Comparison of ENCODE assay signal across 20 cellular contexts in the genomic region with DNA sequence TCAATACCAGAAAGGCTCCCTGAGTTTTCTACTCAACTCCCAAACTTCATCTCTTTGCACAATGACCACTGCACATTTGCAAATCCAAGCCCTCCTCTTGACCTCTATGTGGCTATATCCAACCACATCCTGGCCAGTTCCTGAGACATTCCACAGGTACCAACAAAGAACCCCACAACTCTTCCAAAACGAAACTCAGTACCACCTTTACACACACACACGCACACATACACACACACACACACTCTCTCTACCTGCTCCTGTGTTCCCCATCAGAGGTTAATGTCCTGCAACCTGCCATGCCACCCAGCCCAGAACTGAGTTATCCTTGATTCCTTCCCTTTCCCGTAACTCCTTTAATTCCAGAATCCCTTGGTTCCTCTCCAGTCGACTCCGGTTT.
"Had no signal": no experiment of that assay in that cellular context is flagged by ENCODE, and none has a peak within 500 bp of the region (broad histone marks: within the 10 kb centered on the region; RNA-seq: fewer than 3 reads in every experiment).

No MANE protein-coding gene starts in this region.

- H3K27me3 Mint-ChIP-seq: activated CD4-positive, alpha-beta memory T cell treated with anti-CD3 and anti-CD28 coated beads, Interleukin-2, amount 10 ng/mL, durations not matched to agents 7 days and 5 days had no signal

- DNase-seq: activated CD4-positive, alpha-beta memory T cell treated with anti-CD3 and anti-CD28 coated beads, Interleukin-2, amount 10 ng/mL, durations not matched to agents 7 days and 5 days; activated CD4-positive, alpha-beta T cell treated with anti-CD3 and anti-CD28 coated beads for 4 hours; activated CD8-positive, alpha-beta memory T cell treated with anti-CD3 and anti-CD28 coated beads, Interleukin-2, amount 50 U/mL, for 4 hours; anterior cingulate cortex; brain microvascular endothelial cell; cortex of kidney; effector CD8-positive, alpha-beta T cell; foreskin melanocyte; head of caudate nucleus; kidney glomerular epithelial cell; left ventricle myocardium superior; mesenchymal stem cell; nucleus accumbens; right cardiac atrium; small intestine; thyroid gland had no signal

- H3K27ac Mint-ChIP-seq: activated CD4-positive, alpha-beta memory T cell treated with anti-CD3 and anti-CD28 coated beads, Interleukin-2, amount 10 ng/mL, durations not matched to agents 7 days and 5 days; nephron had no signal

- FAIRE-seq: small intestine had no signal

- ATAC-seq: left ventricle myocardium superior, right cardiac atrium had no signal

- H3K4me1 Mint-ChIP-seq: activated CD4-positive, alpha-beta memory T cell treated with anti-CD3 and anti-CD28 coated beads, Interleukin-2, amount 10 ng/mL, durations not matched to agents 7 days and 5 days; nephron had no signal

- H3K9me3 ChIP-seq: prostate gland, thyroid gland, vagina had no signal

- H3K4me3 Mint-ChIP-seq: activated CD4-positive, alpha-beta memory T cell treated with anti-CD3 and anti-CD28 coated beads, Interleukin-2, amount 10 ng/mL, durations not matched to agents 7 days and 5 days; nephron had no signal

- H3K27me3 ChIP-seq: brain microvascular endothelial cell, thyroid gland, vagina had no signal

- H3K27ac ChIP-seq: brain microvascular endothelial cell, prostate gland, thyroid gland, vagina, VCaP had no signal
